In genomic region chr2:26184086-26184485, GRCh38 we compare ENCODE assay signal across 8 cellular contexts. TPM values are rescaled to one million over a fixed set of nuclear protein-coding genes. Genes with fewer than 3 reads are reported as not detected.
DNase-seq lines count a peak whose midpoint lies in the region; ATAC-seq lines count a peak whose summit lies in the region.

No MANE protein-coding gene starts in this region.

- H3K4me3 ChIP-seq in iPS-15b (ENCODE audit: low read depth, low read length) = peak overlapping the region; percentile 64
- H3K4me3 ChIP-seq in skeletal muscle tissue (ENCODE audit: low read length in 3 of 3) = peak overlapping the region; percentile 62 to 80 (median 71)

- H3K27me3 Mint-ChIP-seq in activated T-helper 2 cell treated with anti-CD3 and anti-CD28 coated beads, Interferon-gamma antibody, Interleukin-2, Interleukin-4, amounts not matched to agents 10 μg/mL and 5 μg/mL and 100 μg/mL, durations not matched to agents 14 hours and 24 hours and 36 hours (ENCODE audit: low read depth) = peaks cover 27% of the 10 kb centered on the region

- no peak overlapping the region for H3K27ac ChIP-seq in skeletal muscle tissue (ENCODE audit: low read depth, low read length)

- intact Hi-C loops in activated T-helper 2 cell treated with anti-CD3 and anti-CD28 coated beads, Interferon-gamma antibody, Interleukin-2, Interleukin-4, amounts not matched to agents 10 μg/mL and 5 μg/mL and 100 μg/mL, durations not matched to agents 14 hours and 24 hours and 36 hours (cut with micrococcal nuclease) = loop anchor here (2.0 kb wide), 1 partner anchor 61 kb away; the partner anchor contains the start of genes HADHA and HADHB

- H3K4me1 ChIP-seq in iPS-15b (ENCODE audit: control insufficient read depth, insufficient read depth, low read length) (peaks cover 5% of the 10 kb centered on the region), skeletal muscle tissue (ENCODE audit: control insufficient read depth in 3 of 3, insufficient read depth in 3 of 3, low read length in 3 of 3) (peaks cover 7 to 16% (median 13%) of the 10 kb centered on the region in 3 donors)

- H3K9ac ChIP-seq in iPS-15b (ENCODE audit: low read depth, low read length) (no peak overlapping the region), skeletal muscle tissue (ENCODE audit: low read depth in 1 of 3, low read length in 3 of 3) (peak overlapping the region in 1 of 3 donors; percentile 81)

- no peaks in the 10 kb centered on the region for H3K36me3 Mint-ChIP-seq in activated T-helper 2 cell treated with anti-CD3 and anti-CD28 coated beads, Interferon-gamma antibody, Interleukin-2, Interleukin-4, amounts not matched to agents 10 μg/mL and 5 μg/mL and 100 μg/mL, durations not matched to agents 14 hours and 24 hours and 36 hours (ENCODE audit: low read depth)

- H3K4me3 Mint-ChIP-seq in activated T-helper 2 cell treated with anti-CD3 and anti-CD28 coated beads, Interferon-gamma antibody, Interleukin-2, Interleukin-4, amounts not matched to agents 10 μg/mL and 5 μg/mL and 100 μg/mL, durations not matched to agents 14 hours and 24 hours and 36 hours (ENCODE audit: low read depth) = peak overlapping the region; percentile 67

- H3K9me3 ChIP-seq in iPS-15b (ENCODE audit: control insufficient read depth, insufficient read depth, low read length) (no peaks in the 10 kb centered on the region), skeletal muscle tissue (ENCODE audit: control insufficient read depth in 3 of 3, low read length in 3 of 3) (no peaks in the 10 kb centered on the region)

- ATAC-seq in GM21619 (IDR thresholded peaks at IDR 0.05; ENCODE audit: unreplicated experiment) (peak; percentile 1), GM18519 (IDR thresholded peaks at IDR 0.05; ENCODE audit: low FRiP score, unreplicated experiment) (no peak)

- no peak for DNase-seq in activated T-helper 2 cell treated with anti-CD3 and anti-CD28 coated beads, Interferon-gamma antibody, Interleukin-2, Interleukin-4, amounts not matched to agents 10 μg/mL and 5 μg/mL and 100 μg/mL, durations not matched to agents 14 hours and 24 hours and 36 hours (ENCODE audit: low spot score)
- no peak for DNase-seq in Kasumi-1 (lab: John Stamatoyannopoulos, UW)
- DNase-seq in A172 (ENCODE audit: low spot score) = no peak
- DNase-seq in NCI-H146 treated with DMSO at 0.1 percent for 48 hours (lab: John Stamatoyannopoulos, UW; ENCODE audit: unreplicated experiment) = no peak

- peaks cover 16% of the 10 kb centered on the region for H3K4me1 Mint-ChIP-seq in activated T-helper 2 cell treated with anti-CD3 and anti-CD28 coated beads, Interferon-gamma antibody, Interleukin-2, Interleukin-4, amounts not matched to agents 10 μg/mL and 5 μg/mL and 100 μg/mL, durations not matched to agents 14 hours and 24 hours and 36 hours (ENCODE audit: low read depth)

- no peak overlapping the region for H3K27ac Mint-ChIP-seq in activated T-helper 2 cell treated with anti-CD3 and anti-CD28 coated beads, Interferon-gamma antibody, Interleukin-2, Interleukin-4, amounts not matched to agents 10 μg/mL and 5 μg/mL and 100 μg/mL, durations not matched to agents 14 hours and 24 hours and 36 hours

- H3K27me3 ChIP-seq in iPS-15b (ENCODE audit: control insufficient read depth, insufficient read depth, low read length) = peaks cover 17% of the 10 kb centered on the region
- peaks cover 5 to 6% (median 5%) of the 10 kb centered on the region in 3 donors for H3K27me3 ChIP-seq in skeletal muscle tissue (ENCODE audit: control insufficient read depth in 3 of 3, insufficient read depth in 3 of 3, low read length in 3 of 3)

- no peaks in the 10 kb centered on the region for H3K9me3 Mint-ChIP-seq in activated T-helper 2 cell treated with anti-CD3 and anti-CD28 coated beads, Interferon-gamma antibody, Interleukin-2, Interleukin-4, amounts not matched to agents 10 μg/mL and 5 μg/mL and 100 μg/mL, durations not matched to agents 14 hours and 24 hours and 36 hours

- H3K36me3 ChIP-seq in iPS-15b (ENCODE audit: control insufficient read depth, insufficient read depth, low read length) (peaks cover 12% of the 10 kb centered on the region), skeletal muscle tissue (ENCODE audit: control insufficient read depth in 3 of 3, insufficient read depth in 3 of 3, low read length in 3 of 3) (peaks cover 0 to 1% (median 0%) of the 10 kb centered on the region in 3 donors)

RNA-seq across cellular contexts. Expression of gene GAREM2, which starts 11.2 kb away (rescaled TPM):
- 3.9 and 5.9 TPM in 2 replicates for total RNA-seq in activated T-helper 2 cell treated with anti-CD3 and anti-CD28 coated beads, Interferon-gamma antibody, Interleukin-2, Interleukin-4, amounts not matched to agents 10 μg/mL and 5 μg/mL and 100 μg/mL, durations not matched to agents 14 hours and 24 hours and 36 hours
- total RNA-seq in skeletal muscle tissue = 1.0 TPM
- 3.8 and 5.3 TPM in 2 replicates for total RNA-seq in A172 (2014; rRNA removed; shearing (Covaris generic))
